Comparison of ENCODE assay signal across 9 cellular contexts in the genomic region with DNA sequence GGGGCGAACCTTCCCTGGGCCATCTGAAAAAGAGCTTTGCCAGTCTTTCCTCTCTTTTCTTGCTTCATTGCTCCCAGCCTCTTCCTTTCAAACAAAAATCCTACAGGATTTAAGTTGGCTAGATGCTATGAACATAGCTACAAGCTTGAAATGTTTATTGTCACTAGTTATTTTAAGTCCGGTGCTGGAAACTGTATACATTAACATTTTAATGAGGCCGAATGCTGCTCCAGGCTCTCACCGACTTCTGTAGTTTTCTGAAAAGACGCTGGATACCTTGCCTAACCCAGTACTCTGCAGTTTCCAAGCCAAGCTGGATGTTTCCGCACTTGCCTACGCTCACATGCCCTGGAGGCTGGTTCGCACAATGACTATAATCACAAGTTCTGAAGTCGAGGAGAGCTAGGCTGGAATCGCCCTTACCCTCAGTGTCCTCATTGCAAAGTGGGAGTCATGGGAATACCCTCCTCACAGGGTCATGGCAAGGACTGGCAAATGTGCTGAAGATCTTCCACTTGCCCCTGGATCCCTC. TPM values are rescaled to one million over a fixed set of nuclear protein-coding genes. Genes with fewer than 3 reads are reported as not detected.
DNase-seq lines count a peak whose midpoint lies in the region; ATAC-seq and TF ChIP-seq lines count a peak whose summit lies in the region.
"Had no signal": no experiment of that assay in that cellular context is flagged by ENCODE, and none has a peak within 500 bp of the region (broad histone marks: within the 10 kb centered on the region; RNA-seq: fewer than 3 reads in every experiment).

No MANE protein-coding gene starts in this region.

- no peak for ATAC-seq in left colon

- H4K20me1 ChIP-seq in SK-N-SH (ENCODE audit: insufficient read depth), result no peaks in the 10 kb centered on the region
- H4K20me1 ChIP-seq in Karpas-422 (ENCODE audit: insufficient read depth, low read depth, low read length), result no peaks in the 10 kb centered on the region

- H3K27ac ChIP-seq in SK-N-SH (ENCODE audit: low read depth in 2 of 2, low read length in 1 of 2) (peak overlapping the region; percentile 92 to 97), Karpas-422 (ENCODE audit: low read length) (no peak overlapping the region)

- peaks cover 46% of the 10 kb centered on the region for H3F3A ChIP-seq in SK-N-SH (replicated peaks; ENCODE audit: insufficient read depth)

- H3K9me3 ChIP-seq in SK-N-SH, result no peaks in the 10 kb centered on the region
- no peaks in the 10 kb centered on the region for H3K9me3 ChIP-seq in Karpas-422 (ENCODE audit: low read length)

- TF ChIP-seq CTCF in Calu3 (IDR thresholded peaks at IDR 0.05; ENCODE audit: unreplicated experiment) (no peak), SK-N-SH (IDR thresholded peaks at IDR 0.05) (no peak), fibroblast of the aortic adventitia (IDR thresholded peaks at IDR 0.05; ENCODE audit: insufficient read depth, low read length) (no peak)

- no peaks in the 10 kb centered on the region for H3K27me3 Mint-ChIP-seq in Calu3 (ENCODE audit: unreplicated experiment)
- peaks cover 22% of the 10 kb centered on the region for H3K27me3 Mint-ChIP-seq in activated CD4-positive, alpha-beta T cell treated with anti-CD3 and anti-CD28 coated beads, Interleukin-2, amount 10 ng/mL, durations not matched to agents 24 days and 14 days

- H3K4me2 ChIP-seq in SK-N-SH (peak overlapping the region; percentile 83), Karpas-422 (ENCODE audit: low read depth, low read length, poor library complexity, severe bottlenecking) (no peak overlapping the region)

- H3K9me2 ChIP-seq in SK-N-SH, result no peaks in the 10 kb centered on the region
- H3K9me2 ChIP-seq in Karpas-422 (replicated peaks; ENCODE audit: insufficient read depth, low read length), result no peaks in the 10 kb centered on the region

- H3K4me1 ChIP-seq in SK-N-SH (ENCODE audit: control insufficient read depth in 1 of 2, insufficient read depth in 2 of 2, low read depth in 1 of 2, low read length in 1 of 2) (peaks cover 54 to 92% of the 10 kb centered on the region in 2 experiments), Karpas-422 (ENCODE audit: low read length) (peaks cover 9% of the 10 kb centered on the region)

- peaks cover 12% of the 10 kb centered on the region for H3K36me3 Mint-ChIP-seq in Calu3 (ENCODE audit: insufficient read depth, unreplicated experiment)
- no peaks in the 10 kb centered on the region for H3K36me3 Mint-ChIP-seq in activated CD4-positive, alpha-beta T cell treated with anti-CD3 and anti-CD28 coated beads, Interleukin-2, amount 10 ng/mL, durations not matched to agents 24 days and 14 days (ENCODE audit: low read depth)

- intact Hi-C loops in Calu3 (cut with micrococcal nuclease; ENCODE audit: unreplicated experiment), result no loop called here
- intact Hi-C loops in left colon (cut with DNase I, micrococcal nuclease), result no loop called here
- intact Hi-C loops in activated CD4-positive, alpha-beta T cell treated with anti-CD3 and anti-CD28 coated beads, Interleukin-2, amount 10 ng/mL, durations not matched to agents 24 days and 14 days (cut with micrococcal nuclease), result loop anchor here (5.0 kb wide), 1 partner anchor 44 kb away; no protein-coding TSS in a partner anchor

- H3K79me2 ChIP-seq in SK-N-SH (ENCODE audit: insufficient read depth) (peaks cover 80% of the 10 kb centered on the region), Karpas-422 (ENCODE audit: low read length) (no peaks in the 10 kb centered on the region)

- no peaks in the 10 kb centered on the region for H3K27me3 ChIP-seq in SK-N-SH (ENCODE audit: insufficient read depth)
- H3K27me3 ChIP-seq in Karpas-422 (ENCODE audit: low read length), result no peaks in the 10 kb centered on the region

- BruUV-seq in Calu3 (replicated peaks; lab: Mats Ljungman, UMichigan), result no TSS peak

- H3K9ac ChIP-seq in SK-N-SH (peak overlapping the region; percentile 79), Karpas-422 (ENCODE audit: low read length) (no peak overlapping the region)

- H3K4me1 Mint-ChIP-seq in Calu3 (ENCODE audit: low read depth, unreplicated experiment), result peaks cover 36% of the 10 kb centered on the region
- peaks cover 26% of the 10 kb centered on the region for H3K4me1 Mint-ChIP-seq in activated CD4-positive, alpha-beta T cell treated with anti-CD3 and anti-CD28 coated beads, Interleukin-2, amount 10 ng/mL, durations not matched to agents 24 days and 14 days

- 81% methylated on average over 10 of the region's 10 CpGs for WGBS in SK-N-SH (ENCODE audit: low lambda C conversion rate)

- no peak overlapping the region for H2AFZ ChIP-seq in SK-N-SH (ENCODE audit: low read depth)
- H2AFZ ChIP-seq in Karpas-422 (ENCODE audit: low read length), result no peak overlapping the region

- H3K4me3 ChIP-seq in SK-N-SH (ENCODE audit: low read depth in 2 of 2, low read length in 1 of 2) (peak overlapping the region in 1 of 2 experiments; percentile 35; a peak in 1 of 4 replicates), fibroblast of the aortic adventitia (ENCODE audit: low read depth, low read length) (peak overlapping the region; percentile 15), Karpas-422 (ENCODE audit: low read length) (no peak overlapping the region)

- H3K9me3 Mint-ChIP-seq in Calu3 (ENCODE audit: low read depth, unreplicated experiment), result no peaks in the 10 kb centered on the region
- H3K9me3 Mint-ChIP-seq in activated CD4-positive, alpha-beta T cell treated with anti-CD3 and anti-CD28 coated beads, Interleukin-2, amount 10 ng/mL, durations not matched to agents 24 days and 14 days, result no peaks in the 10 kb centered on the region

- H3K36me3 ChIP-seq in SK-N-SH (replicated peaks in 1 of 2; ENCODE audit: control insufficient read depth in 1 of 2, insufficient read depth in 2 of 2, low read length in 1 of 2) (peaks cover 3 to 12% of the 10 kb centered on the region in 2 experiments), Karpas-422 (ENCODE audit: insufficient read depth, low read length) (no peaks in the 10 kb centered on the region)

- peak overlapping the region; percentile 31 for H3K27ac Mint-ChIP-seq in Calu3 (ENCODE audit: unreplicated experiment)
- H3K27ac Mint-ChIP-seq in activated CD4-positive, alpha-beta T cell treated with anti-CD3 and anti-CD28 coated beads, Interleukin-2, amount 10 ng/mL, durations not matched to agents 24 days and 14 days, result no peak overlapping the region

- no peak for TF ChIP-seq RAD21 in SK-N-SH (IDR thresholded peaks at IDR 0.05; ENCODE audit: low read length)

- no peak for TF ChIP-seq EP300 in SK-N-SH (IDR thresholded peaks at IDR 0.05; ENCODE audit: borderline replicate concordance in 1 of 2, low read depth in 1 of 2, low read length in 1 of 2)

- H3K4me3 Mint-ChIP-seq in Calu3 (ENCODE audit: low read depth, unreplicated experiment), result peak overlapping the region; percentile 60
- H3K4me3 Mint-ChIP-seq in activated CD4-positive, alpha-beta T cell treated with anti-CD3 and anti-CD28 coated beads, Interleukin-2, amount 10 ng/mL, durations not matched to agents 24 days and 14 days, result no peak overlapping the region

- CTCF ChIA-PET in Calu3 (lab: Charles Lee) (interaction anchor here (0.6 to 2.2 kb wide), 11 partner anchors 18 to 1222 kb away, joined by 3 to 13 read pairs (median 3); partner anchors contain the start of genes ISCA2 and NPC2), SK-N-SH (lab: Yijun Ruan, JAX) (interaction anchor here (0.9 to 10.8 kb wide), 9 partner anchors 10 to 71 kb away, joined by 3 to 68 read pairs (median 5); partner anchors contain the start of gene LTBP2)

- POLR2A ChIA-PET in SK-N-SH (lab: Yijun Ruan, JAX), result interaction anchor here (1.1 kb wide), 1 partner anchor 12 kb away, joined by 3 read pairs; no protein-coding TSS in a partner anchor

- DNase-seq in Calu3 (no peak), SK-N-SH (no peak), fibroblast of the aortic adventitia (ENCODE audit: low read depth) (no peak), renal cortical epithelial cell (ENCODE audit: low read depth) (peak; percentile 90), Karpas-422 (no peak), left colon (no peak), NCI-H446 treated with DMSO at 0.1 percent for 48 hours (lab: John Stamatoyannopoulos, UW) (no peak)
- DNase-seq in activated CD4-positive, alpha-beta T cell treated with anti-CD3 and anti-CD28 coated beads, Interleukin-2, amount 10 ng/mL, durations not matched to agents 24 days and 14 days, result no peak
- DNase-seq: NCI-H774 had no signal

TF ChIP-seq in SK-N-SH, 30 proteins besides CTCF, POLR2A, EP300 and RAD21:
- TF ChIP-seq, protein P1, sequence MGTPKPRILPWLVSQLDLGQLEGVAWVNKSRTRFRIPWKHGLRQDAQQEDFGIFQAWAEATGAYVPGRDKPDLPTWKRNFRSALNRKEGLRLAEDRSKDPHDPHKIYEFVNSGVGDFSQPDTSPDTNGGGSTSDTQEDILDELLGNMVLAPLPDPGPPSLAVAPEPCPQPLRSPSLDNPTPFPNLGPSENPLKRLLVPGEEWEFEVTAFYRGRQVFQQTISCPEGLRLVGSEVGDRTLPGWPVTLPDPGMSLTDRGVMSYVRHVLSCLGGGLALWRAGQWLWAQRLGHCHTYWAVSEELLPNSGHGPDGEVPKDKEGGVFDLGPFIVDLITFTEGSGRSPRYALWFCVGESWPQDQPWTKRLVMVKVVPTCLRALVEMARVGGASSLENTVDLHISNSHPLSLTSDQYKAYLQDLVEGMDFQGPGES (IDR thresholded peaks at IDR 0.05; ENCODE audit: low read depth, low read length), result no peak

RNA-seq across cellular contexts. Expression of gene LTBP2, which starts 39.1 kb away (rescaled TPM):
- 1.3 and 4.3 TPM in 2 replicates for total RNA-seq in Calu3 (2022)
- polyA plus RNA-seq in SK-N-SH (2012; rRNA removed), result 34.4 and 58.8 TPM in 2 replicates
- 30.9 and 41.3 TPM in 2 replicates for polyA plus RNA-seq in SK-N-SH (2012; cell fraction: cytosol; rRNA removed)
- polyA plus RNA-seq in SK-N-SH (2012; cell fraction: nucleus; rRNA removed), result 136 and 138 TPM in 2 replicates
- total RNA-seq in fibroblast of the aortic adventitia (ENCODE audit: low replicate concordance), result 58.5 and 157 TPM in 2 replicates
- total RNA-seq in renal cortical epithelial cell, result 42.4 and 68.2 TPM in 2 replicates
- 0.04 TPM in 1 of 2 replicates, not detected in the other for total RNA-seq in Karpas-422 (2014; rRNA removed; shearing (Covaris generic); ENCODE audit: low replicate concordance)
- 1 to 10 TPM; 2.8 to 6.4 TPM for total RNA-seq in left colon
- total RNA-seq in activated CD4-positive, alpha-beta T cell treated with anti-CD3 and anti-CD28 coated beads, Interleukin-2, amount 10 ng/mL, durations not matched to agents 24 days and 14 days, result 0.05 TPM in 1 of 2 replicates, not detected in the other
